Comparison of ENCODE assay signal across 11 cellular contexts in the genomic region with DNA sequence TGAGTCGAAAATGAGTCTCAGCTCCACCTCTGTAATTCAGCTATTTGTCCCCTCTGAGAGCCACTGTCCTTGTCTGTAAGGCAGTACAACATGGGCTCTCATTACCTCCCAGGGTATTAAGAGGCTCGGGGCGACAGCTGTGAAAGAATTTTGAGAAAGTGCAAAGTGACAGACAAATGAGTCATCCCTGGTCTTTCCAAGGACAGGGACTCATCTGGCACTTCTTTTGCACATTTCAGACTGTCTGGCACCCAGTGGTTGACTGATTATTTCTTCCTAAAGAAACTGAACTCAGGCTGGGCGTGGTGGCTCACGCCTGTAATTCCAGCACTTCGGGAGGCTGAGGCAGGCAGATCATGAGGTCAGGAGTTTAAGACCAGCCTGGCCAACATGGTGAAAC.
DNase-seq lines count a peak whose midpoint lies in the region; ATAC-seq, FAIRE-seq and TF ChIP-seq lines count a peak whose summit lies in the region.
"Had no signal": no experiment of that assay in that cellular context is flagged by ENCODE, and none has a peak within 500 bp of the region (broad histone marks: within the 10 kb centered on the region; RNA-seq: fewer than 3 reads in every experiment).

No MANE protein-coding gene starts in this region.

- no peak overlapping the region for H3K4me2 ChIP-seq in K562 (ENCODE audit: insufficient read depth, low read length)

- H3K9me1 ChIP-seq in K562 (ENCODE audit: control insufficient read depth, insufficient read depth, low read length) = no peaks in the 10 kb centered on the region

- TF ChIP-seq POLR2A in K562 (conservative IDR thresholded peaks at IDR 0.05) = no peak

- WGBS in K562 (ENCODE audit: insufficient coverage, low coverage, missing lambda C conversion rate) = 49% methylated on average over 6 of the region's 6 CpGs

- in situ Hi-C loops in K562 (cut with MboI) = no loop called here

- no peak for TF ChIP-seq RAD21 in K562 (CRISPR knock-in tag; conservative IDR thresholded peaks at IDR 0.05 in 1 of 2, IDR thresholded peaks at IDR 0.05 in 1 of 2)

- no peak for TF ChIP-seq CTCF in K562 (IDR thresholded peaks at IDR 0.05 in 2 of 3, conservative IDR thresholded peaks at IDR 0.05 in 1 of 3; ENCODE audit: insufficient read depth in 2 of 3, low read depth in 1 of 3, low read length in 3 of 3)
- TF ChIP-seq CTCF in nephron progenitor cell (IDR thresholded peaks at IDR 0.05) = no peak
- TF ChIP-seq CTCF in kidney (IDR thresholded peaks at IDR 0.05; ENCODE audit: borderline replicate concordance, extremely low read depth, insufficient read depth) = no peak

- H3K4me1 Mint-ChIP-seq in nephron progenitor cell = peaks cover 39% of the 10 kb centered on the region

- no peaks in the 10 kb centered on the region for H3K9me3 Mint-ChIP-seq in nephron progenitor cell

- no peak for TF ChIP-seq EP300 in K562 (IDR thresholded peaks at IDR 0.05; ENCODE audit: low read length)

- no peaks in the 10 kb centered on the region for H3K36me3 ChIP-seq in K562 (ENCODE audit: control insufficient read depth, insufficient read depth, low read length)
- no peaks in the 10 kb centered on the region for H3K36me3 ChIP-seq in kidney (ENCODE audit: control insufficient read depth in 1 of 2, insufficient read depth in 2 of 2, low read length in 2 of 2)

- no peaks in the 10 kb centered on the region for H3K27me3 Mint-ChIP-seq in nephron progenitor cell (ENCODE audit: low read depth, poor library complexity)

- POLR2A ChIA-PET in K562 (lab: Yijun Ruan, JAX) = interaction anchor here (1.1 kb wide), 1 partner anchor 12 kb away, joined by 3 read pairs; no protein-coding TSS in a partner anchor

- CTCF ChIA-PET in K562 (lab: Yijun Ruan, JAX; ENCODE audit: low intra/inter-chr PET ratio) = no interaction called here

- H3K4me3 Mint-ChIP-seq in nephron progenitor cell = no peak overlapping the region

- peaks cover 25% of the 10 kb centered on the region; the same call in 2 of the 3 replicates for H3K79me2 ChIP-seq in K562 (ENCODE audit: control insufficient read depth, insufficient read depth, low read length)

- H3K9ac ChIP-seq in K562 (ENCODE audit: insufficient read depth in 1 of 2, low read depth in 2 of 2, low read length in 2 of 2) (no peak overlapping the region), kidney (ENCODE audit: low read length in 2 of 2) (no peak overlapping the region)

- peaks cover 50% of the 10 kb centered on the region for H4K20me1 ChIP-seq in K562 (replicated peaks; ENCODE audit: control insufficient read depth, insufficient read depth, low read length)

- H3K27ac ChIP-seq in K562 (ENCODE audit: extremely low read depth, low read depth, low read length) (no peak overlapping the region), kidney (ENCODE audit: low read depth in 2 of 2, low read length in 2 of 2) (no peak overlapping the region)
- H3K27ac ChIP-seq: C4-2B had no signal

- intact Hi-C loops in K562 (cut with micrococcal nuclease) = no loop called here
- intact Hi-C loops in kidney (cut with DNase I) = no loop called here

- peak; percentile 13 for DNase-seq in activated CD4-positive, alpha-beta T cell treated with anti-CD3 and anti-CD28 coated beads for 48 hours
- DNase-seq in activated CD4-positive, alpha-beta T cell treated with anti-CD3 and anti-CD28 coated beads, Interleukin-2, amount 50 U/mL, for 4 hours = no peak
- peak; percentile 50 for DNase-seq in HT1080 (ENCODE audit: low read depth)
- peak in 2 of 4 experiments; percentile 20 to 31 for DNase-seq in K562 (ENCODE audit: extremely low read depth in 1 of 4, low spot score in 3 of 4)
- DNase-seq in nephron progenitor cell = no peak
- DNase-seq in SKM-1 treated with dmso at 0.1 percent for 144 hours (lab: John Stamatoyannopoulos, UW; ENCODE audit: unreplicated experiment) = no peak
- DNase-seq in kidney = no peak
- DNase-seq: activated CD4-positive, alpha-beta T cell treated with anti-CD3 and anti-CD28 coated beads for 4 hours; head of caudate nucleus had no signal

- no peak for ATAC-seq in K562
- ATAC-seq in HG03520 (IDR thresholded peaks at IDR 0.05; ENCODE audit: unreplicated experiment) = no peak

- H3K27me3 ChIP-seq in K562 (ENCODE audit: control insufficient read depth in 2 of 2, insufficient read depth in 2 of 2, low read length in 2 of 2) = no peaks in the 10 kb centered on the region

- H3K9me3 ChIP-seq in K562 (replicated peaks; ENCODE audit: control insufficient read depth, insufficient read depth, low read depth, low read length) (no peaks in the 10 kb centered on the region), kidney (ENCODE audit: control insufficient read depth in 1 of 2, low read length in 2 of 2) (no peaks in the 10 kb centered on the region)

- H3K4me1 ChIP-seq in K562 (replicated peaks in 1 of 2; ENCODE audit: control insufficient read depth in 2 of 2, insufficient read depth in 2 of 2, low read length in 2 of 2) = peaks cover 7 to 21% of the 10 kb centered on the region in 2 experiments; a peak in 3 of 5 replicates
- H3K4me1 ChIP-seq in kidney (ENCODE audit: control insufficient read depth in 1 of 2, insufficient read depth in 1 of 2, low read depth in 1 of 2, low read length in 2 of 2) = peaks cover 9 to 17% of the 10 kb centered on the region in 2 donors

- no TSS peak for BruUV-seq in K562 (replicated peaks; lab: Mats Ljungman, UMichigan)

- H3K4me3 ChIP-seq in K562 (no peak overlapping the region), kidney (ENCODE audit: low read length in 2 of 2) (no peak overlapping the region)

- no peak overlapping the region for H2AFZ ChIP-seq in K562 (ENCODE audit: low read depth, low read length)

- peaks cover 4% of the 10 kb centered on the region for H3K36me3 Mint-ChIP-seq in nephron progenitor cell (ENCODE audit: low read depth)

- H3K27ac Mint-ChIP-seq in nephron progenitor cell = peak overlapping the region; percentile 45

- peak; percentile 11 for FAIRE-seq in K562 (lab: Jason Lieb, UNC)
- no peak for FAIRE-seq in kidney (lab: Jason Lieb, UNC)

TF ChIP-seq in K562, 482 proteins besides CTCF, POLR2A, EP300 and RAD21:
- TF ChIP-seq, protein P1, sequence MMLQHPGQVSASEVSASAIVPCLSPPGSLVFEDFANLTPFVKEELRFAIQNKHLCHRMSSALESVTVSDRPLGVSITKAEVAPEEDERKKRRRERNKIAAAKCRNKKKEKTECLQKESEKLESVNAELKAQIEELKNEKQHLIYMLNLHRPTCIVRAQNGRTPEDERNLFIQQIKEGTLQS (IDR thresholded peaks at IDR 0.05) = peak; percentile 51
- TF ChIP-seq, protein P1 (CRISPR knock-in tag; conservative IDR thresholded peaks at IDR 0.05) = no peak
- TF ChIP-seq JUND (IDR thresholded peaks at IDR 0.05; ENCODE audit: borderline replicate concordance, low read depth, low read length) (0 out of 2 replicates have a peak, but pooled peaks have one; percentile 25), JUND (tag; IDR thresholded peaks at IDR 0.05; ENCODE audit: borderline replicate concordance, low read depth, low read length) (no peak), MTA1 (IDR thresholded peaks at IDR 0.05; ENCODE audit: borderline replicate concordance) (no peak), SRSF7 (optimal IDR thresholded peaks at IDR 0.05; ENCODE audit: low read depth, low read length) (no peak), ARHGAP35 (IDR thresholded peaks at IDR 0.05; ENCODE audit: partially characterized antibody) (no peak), FOSL1 (tag; conservative IDR thresholded peaks at IDR 0.05) (0 out of 2 replicates have a peak, but pooled peaks have one; percentile 16), SRSF1 (IDR thresholded peaks at IDR 0.05; ENCODE audit: low read depth, low read length) (no peak), MEIS2 (IDR thresholded peaks at IDR 0.05; ENCODE audit: partially characterized antibody) (peak; percentile 5), KLF1 (tag; IDR thresholded peaks at IDR 0.05) (no peak)

Comparison
In these comparisons a context has a peak if more than half of its experiments do, and no peak if none do; other contexts are left out.
1. DNase-seq: peak in activated CD4-positive, alpha-beta T cell treated with anti-CD3 and anti-CD28 coated beads for 48 hours (single experiment) and HT1080 (single experiment); none in activated CD4-positive, alpha-beta T cell treated with anti-CD3 and anti-CD28 coated beads, Interleukin-2, amount 50 U/mL, for 4 hours (0 of 2), nephron progenitor cell (single experiment), SKM-1 treated with dmso at 0.1 percent for 144 hours (single experiment) and kidney (single experiment).